8 cellular contexts compared by ENCODE assay signal in genomic region chr1:45843474-45843905, GRCh38. TPM values are rescaled to one million over a fixed set of nuclear protein-coding genes. Genes with fewer than 3 reads are reported as not detected.
DNase-seq lines count a peak whose midpoint lies in the region; ATAC-seq and TF ChIP-seq lines count a peak whose summit lies in the region.

No MANE protein-coding gene starts in this region.

- peaks cover 7% of the 10 kb centered on the region for H3K36me3 Mint-ChIP-seq in neural progenitor cell

- H3K36me3 ChIP-seq in mammary epithelial cell (ENCODE audit: insufficient read depth, low read length) (no peaks in the 10 kb centered on the region), neural progenitor cell (no peaks in the 10 kb centered on the region)

- H3K9ac ChIP-seq in mammary epithelial cell (ENCODE audit: insufficient read depth, low read length) (no peak overlapping the region), neural progenitor cell (no peak overlapping the region)

- no peaks in the 10 kb centered on the region for H3K4me1 Mint-ChIP-seq in neural progenitor cell

- no peak for ATAC-seq in GM18502 (IDR thresholded peaks at IDR 0.05; ENCODE audit: poor library complexity, unreplicated experiment)

- H3K4me1 ChIP-seq in mammary epithelial cell (ENCODE audit: insufficient read depth, low read length) (no peaks in the 10 kb centered on the region), neural progenitor cell (peaks cover 5% of the 10 kb centered on the region)

- no peak for TF ChIP-seq CTCF in GM13976 (IDR thresholded peaks at IDR 0.05; ENCODE audit: borderline replicate concordance, control extremely low read depth, extremely low read depth, insufficient read depth, missing control alignments)
- TF ChIP-seq CTCF in mammary epithelial cell (conservative IDR thresholded peaks at IDR 0.05 in 1 of 2, IDR thresholded peaks at IDR 0.05 in 1 of 2; ENCODE audit: extremely low read depth in 1 of 2, insufficient read depth in 1 of 2, low read depth in 1 of 2, low read length in 2 of 2), result peak; percentile 9 to 18
- TF ChIP-seq CTCF in neural progenitor cell (IDR thresholded peaks at IDR 0.05), result peak; percentile 14

- in situ Hi-C loops in GM13976 (cut with MboI; ENCODE audit: low sequenced_read_pairs, unreplicated experiment) (no loop called here), mammary epithelial cell (cut with MboI; ENCODE audit: low sequenced_read_pairs in 2 of 2) (no loop called here), G401 (cut with HindIII; ENCODE audit: low sequenced_read_pairs) (no loop called here)

- H3K4me3 ChIP-seq in mammary epithelial cell (replicated peaks in 1 of 3; ENCODE audit: insufficient read depth in 1 of 3, low read depth in 2 of 3, low read length in 3 of 3), result no peak overlapping the region
- H3K4me3 ChIP-seq in neural progenitor cell, result no peak overlapping the region

- H3K27me3 ChIP-seq in mammary epithelial cell (ENCODE audit: insufficient read depth, low read length), result no peaks in the 10 kb centered on the region
- H3K27me3 ChIP-seq in neural progenitor cell, result no peaks in the 10 kb centered on the region

- no peaks in the 10 kb centered on the region for H3K27me3 Mint-ChIP-seq in neural progenitor cell (ENCODE audit: insufficient read depth, low read depth)

- H3K9me3 ChIP-seq in mammary epithelial cell (replicated peaks; ENCODE audit: insufficient read depth, low read length) (no peaks in the 10 kb centered on the region), neural progenitor cell (ENCODE audit: low read depth) (no peaks in the 10 kb centered on the region)

- dilution Hi-C loops in mammary epithelial cell (cut with HindIII; ENCODE audit: low sequenced_read_pairs), result no loop called here

- intact Hi-C loops in mammary epithelial cell (cut with micrococcal nuclease), result no loop called here

- CTCF ChIA-PET in mammary epithelial cell (lab: Charles Lee; ENCODE audit: low non-redundant PET), result no interaction called here

- DNase-seq in GM13976 (ENCODE audit: low spot score) (peak; percentile 32), NOMO-1 treated with DMSO at 0.1 percent for 48 hours (lab: John Stamatoyannopoulos, UW; ENCODE audit: unreplicated experiment) (peak; percentile 68), mammary epithelial cell (no peak), neural progenitor cell (ENCODE audit: low spot score) (no peak), NCI-H2081 (lab: John Stamatoyannopoulos, UW) (no peak), G401 (ENCODE audit: low spot score) (no peak)
- DNase-seq in activated naive CD4-positive, alpha-beta T cell treated with Interleukin-2 at 50 U/mL for 16 hours, result no peak

- H4K20me1 ChIP-seq in mammary epithelial cell (ENCODE audit: insufficient read depth, low read length) (no peaks in the 10 kb centered on the region), neural progenitor cell (ENCODE audit: low read depth) (no peaks in the 10 kb centered on the region)

- H3K4me2 ChIP-seq in mammary epithelial cell (ENCODE audit: insufficient read depth, low read depth, low read length) (no peak overlapping the region), neural progenitor cell (no peak overlapping the region)

- BruUV-seq in mammary epithelial cell (replicated peaks; lab: Mats Ljungman, UMichigan), result no TSS peak

- H3K79me2 ChIP-seq in mammary epithelial cell (ENCODE audit: insufficient read depth, low read length) (peaks cover 29% of the 10 kb centered on the region), neural progenitor cell (ENCODE audit: low read depth) (no peaks in the 10 kb centered on the region)

- H3K4me3 Mint-ChIP-seq in neural progenitor cell, result no peak overlapping the region

- no peak overlapping the region for H2AFZ ChIP-seq in mammary epithelial cell (ENCODE audit: low read depth, low read length)
- H2AFZ ChIP-seq in neural progenitor cell (replicated peaks), result no peak overlapping the region

- H3K27ac Mint-ChIP-seq in neural progenitor cell, result no peak overlapping the region

- no peaks in the 10 kb centered on the region for H3K9me3 Mint-ChIP-seq in neural progenitor cell

- H3K27ac ChIP-seq in mammary epithelial cell (ENCODE audit: insufficient read depth, low read depth, low read length), result no peak overlapping the region
- no peak overlapping the region for H3K27ac ChIP-seq in neural progenitor cell

- H3F3A ChIP-seq in neural progenitor cell (ENCODE audit: low read depth), result peaks cover 3% of the 10 kb centered on the region

RNA-seq across cellular contexts. Expression of gene MAST2, which starts 40.1 kb away (rescaled TPM):
- total RNA-seq in mammary epithelial cell, result 10 to 100 TPM; 32.8 to 40.3 TPM
- polyA plus RNA-seq in mammary epithelial cell, result 22.2 TPM
- polyA minus RNA-seq in mammary epithelial cell, result 40.2 TPM
- total RNA-seq in neural progenitor cell (ENCODE audit: low replicate concordance), result 5.5 and 20.3 TPM in 2 replicates
- 31.8 and 46.1 TPM in 2 replicates for total RNA-seq in G401 (2014; rRNA removed; shearing (Covaris generic))

Comparison
In these comparisons a context has a peak if more than half of its experiments do, and no peak if none do; other contexts are left out.
1. DNase-seq: peak in GM13976 (single experiment) and NOMO-1 treated with DMSO at 0.1 percent for 48 hours (single experiment); none in mammary epithelial cell (single experiment), neural progenitor cell (single experiment), NCI-H2081 (0 of 2), G401 (single experiment) and activated naive CD4-positive, alpha-beta T cell treated with Interleukin-2 at 50 U/mL for 16 hours (single experiment).